Comparison of ENCODE assay signal across 1 cellular context in the genomic region with DNA sequence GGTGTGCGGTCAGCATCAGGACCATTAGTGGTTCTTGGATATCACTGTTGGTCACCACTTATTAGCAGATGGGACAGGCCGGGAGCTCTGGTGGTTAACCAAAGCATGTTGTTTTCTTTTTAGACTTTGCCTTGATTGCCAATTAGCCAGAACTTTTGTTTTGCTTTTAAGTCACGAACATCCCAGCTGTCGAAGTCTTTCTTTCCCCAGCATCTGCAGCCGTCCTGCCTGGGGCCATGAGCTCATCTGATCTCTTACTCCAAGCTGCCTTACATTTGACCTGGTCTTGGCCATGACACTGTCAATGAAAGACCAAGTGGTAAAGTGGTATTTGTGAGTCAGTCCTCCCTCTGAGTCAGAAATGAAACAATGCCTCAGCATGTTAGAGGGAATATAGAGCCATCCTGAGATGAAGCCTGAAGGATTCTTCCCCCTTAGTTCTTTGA.
TF ChIP-seq lines count a peak whose summit lies in the region.

No MANE protein-coding gene starts in this region.

TF ChIP-seq in SK-N-SH, 30 proteins besides CTCF, POLR2A, EP300 and RAD21 (continued from another document):
- TF ChIP-seq, protein P1, sequence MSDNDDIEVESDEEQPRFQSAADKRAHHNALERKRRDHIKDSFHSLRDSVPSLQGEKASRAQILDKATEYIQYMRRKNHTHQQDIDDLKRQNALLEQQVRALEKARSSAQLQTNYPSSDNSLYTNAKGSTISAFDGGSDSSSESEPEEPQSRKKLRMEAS (IDR thresholded peaks at IDR 0.05; ENCODE audit: low read depth) = peak; percentile 86
- TF ChIP-seq MXI1 (IDR thresholded peaks at IDR 0.05; ENCODE audit: low read depth, low read length) (no peak), RCOR1 (IDR thresholded peaks at IDR 0.05; ENCODE audit: low read length) (no peak), TAF1 (IDR thresholded peaks at IDR 0.05; ENCODE audit: borderline replicate concordance, low read depth, low read length) (no peak), SMC3 (IDR thresholded peaks at IDR 0.05; ENCODE audit: low read depth, low read length) (no peak), YY1 (IDR thresholded peaks at IDR 0.05; ENCODE audit: low read depth) (peak; percentile 55; the same call in 1 of the 2 replicates), JUND (IDR thresholded peaks at IDR 0.05) (peak; percentile 97), FOXJ3 (CRISPR knock-in tag; IDR thresholded peaks at IDR 0.05) (no peak), NFIC (IDR thresholded peaks at IDR 0.05; ENCODE audit: borderline replicate concordance) (peak; percentile 89), GABPA (IDR thresholded peaks at IDR 0.05; ENCODE audit: low read depth) (no peak), RXRA (IDR thresholded peaks at IDR 0.05; ENCODE audit: borderline replicate concordance, low read depth) (peak; percentile 94), MEF2A (IDR thresholded peaks at IDR 0.05; ENCODE audit: borderline replicate concordance, low read depth) (peak; percentile 53; the same call in 1 of the 2 replicates), ELF1 (IDR thresholded peaks at IDR 0.05) (no peak), POLR2AphosphoS5 (IDR thresholded peaks at IDR 0.05; ENCODE audit: low read depth, low read length) (peak; percentile 82; the same call in 1 of the 2 replicates), NRF1 (IDR thresholded peaks at IDR 0.05; ENCODE audit: low read depth, low read length) (no peak), RFX5 (IDR thresholded peaks at IDR 0.05; ENCODE audit: low read length) (no peak), SIN3A (IDR thresholded peaks at IDR 0.05; ENCODE audit: borderline replicate concordance, low read depth, low read length) (peak; percentile 74; the same call in 1 of the 2 replicates)
- TF ChIP-seq, protein P2, sequence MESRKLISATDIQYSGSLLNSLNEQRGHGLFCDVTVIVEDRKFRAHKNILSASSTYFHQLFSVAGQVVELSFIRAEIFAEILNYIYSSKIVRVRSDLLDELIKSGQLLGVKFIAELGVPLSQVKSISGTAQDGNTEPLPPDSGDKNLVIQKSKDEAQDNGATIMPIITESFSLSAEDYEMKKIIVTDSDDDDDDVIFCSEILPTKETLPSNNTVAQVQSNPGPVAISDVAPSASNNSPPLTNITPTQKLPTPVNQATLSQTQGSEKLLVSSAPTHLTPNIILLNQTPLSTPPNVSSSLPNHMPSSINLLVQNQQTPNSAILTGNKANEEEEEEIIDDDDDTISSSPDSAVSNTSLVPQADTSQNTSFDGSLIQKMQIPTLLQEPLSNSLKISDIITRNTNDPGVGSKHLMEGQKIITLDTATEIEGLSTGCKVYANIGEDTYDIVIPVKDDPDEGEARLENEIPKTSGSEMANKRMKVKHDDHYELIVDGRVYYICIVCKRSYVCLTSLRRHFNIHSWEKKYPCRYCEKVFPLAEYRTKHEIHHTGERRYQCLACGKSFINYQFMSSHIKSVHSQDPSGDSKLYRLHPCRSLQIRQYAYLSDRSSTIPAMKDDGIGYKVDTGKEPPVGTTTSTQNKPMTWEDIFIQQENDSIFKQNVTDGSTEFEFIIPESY (IDR thresholded peaks at IDR 0.05; ENCODE audit: borderline replicate concordance, low read depth) = 0 out of 2 replicates have a peak, but pooled peaks have one; percentile 16
- TF ChIP-seq, protein P3, sequence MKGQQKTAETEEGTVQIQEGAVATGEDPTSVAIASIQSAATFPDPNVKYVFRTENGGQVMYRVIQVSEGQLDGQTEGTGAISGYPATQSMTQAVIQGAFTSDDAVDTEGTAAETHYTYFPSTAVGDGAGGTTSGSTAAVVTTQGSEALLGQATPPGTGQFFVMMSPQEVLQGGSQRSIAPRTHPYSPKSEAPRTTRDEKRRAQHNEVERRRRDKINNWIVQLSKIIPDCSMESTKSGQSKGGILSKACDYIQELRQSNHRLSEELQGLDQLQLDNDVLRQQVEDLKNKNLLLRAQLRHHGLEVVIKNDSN (IDR thresholded peaks at IDR 0.05; ENCODE audit: borderline replicate concordance, low read depth) = no peak
